In genomic region chr1:65330021-65330420, GRCh38 we compare ENCODE assay signal across 15 cellular contexts. TPM values are rescaled to one million over a fixed set of nuclear protein-coding genes. Genes with fewer than 3 reads are reported as not detected.
DNase-seq lines count a peak whose midpoint lies in the region; ATAC-seq and TF ChIP-seq lines count a peak whose summit lies in the region.
"Had no signal": no experiment of that assay in that cellular context is flagged by ENCODE, and none has a peak within 500 bp of the region (broad histone marks: within the 10 kb centered on the region; RNA-seq: fewer than 3 reads in every experiment).

No MANE protein-coding gene starts in this region.

- ATAC-seq in WTC11 (no peak), GM18511 (IDR thresholded peaks at IDR 0.05; ENCODE audit: unreplicated experiment) (no peak)

- H3K27ac Mint-ChIP-seq in WTC11: no peak overlapping the region
- H3K27ac Mint-ChIP-seq: CD4-positive, alpha-beta memory T cell; HFFc6 had no signal

- POLR2A ChIA-PET in WTC11 (lab: Charles Lee): no interaction called here

- peak; percentile 63 for DNase-seq in cerebellar cortex (ENCODE audit: low spot score)
- no peak for DNase-seq in stimulated activated CD4-positive, alpha-beta T cell treated with anti-CD3 and anti-CD28 coated beads, Interleukin-2, amount 100 ng/mL, for 48 hours
- no peak for DNase-seq in WTC11 (ENCODE audit: low spot score)
- no peak for DNase-seq in dermis blood vessel endothelial cell
- DNase-seq: Calu3; CD4-positive, alpha-beta memory T cell; COR-L47; DMS53; DMS79 treated with DMSO at 0.1 percent for 48 hours; GOT3; HFFc6 had no signal

- no peak for TF ChIP-seq CTCF in WTC11 (IDR thresholded peaks at IDR 0.05)

- no peaks in the 10 kb centered on the region for H3K27me3 ChIP-seq in layer of hippocampus (ENCODE audit: control insufficient read depth, insufficient read depth, low read length)

- H3K27ac ChIP-seq in cingulate gyrus (ENCODE audit: low read depth, low read length) (peak overlapping the region; percentile 11), layer of hippocampus (ENCODE audit: low read depth, low read length) (peak overlapping the region; percentile 21), temporal lobe (ENCODE audit: low read depth, low read length) (peak overlapping the region; percentile 67)

- peaks cover 3% of the 10 kb centered on the region; the same call in 1 of the 2 replicates for H3K9me3 Mint-ChIP-seq in WTC11
- H3K9me3 Mint-ChIP-seq: HFFc6 had no signal

- H3K36me3 Mint-ChIP-seq in WTC11: no peaks in the 10 kb centered on the region

- H3K4me1 Mint-ChIP-seq in WTC11: no peaks in the 10 kb centered on the region
- H3K4me1 Mint-ChIP-seq: CD4-positive, alpha-beta memory T cell had no signal

- CTCF ChIA-PET in WTC11 (lab: Charles Lee): no interaction called here

- H3K27me3 Mint-ChIP-seq in WTC11 (ENCODE audit: low read depth): no peaks in the 10 kb centered on the region

- no peak overlapping the region for H3K4me3 Mint-ChIP-seq in WTC11
- H3K4me3 Mint-ChIP-seq: CD4-positive, alpha-beta memory T cell; HFFc6 had no signal

TF ChIP-seq in WTC11, 78 proteins besides CTCF, POLR2A, EP300 and RAD21:
- no peak for TF ChIP-seq NFYB (CRISPR knock-in tag; conservative IDR thresholded peaks at IDR 0.05; ENCODE audit: low read depth)
- TF ChIP-seq JUN (CRISPR knock-in tag; IDR thresholded peaks at IDR 0.05): no peak
- TF ChIP-seq FOXP4 (CRISPR knock-in tag; IDR thresholded peaks at IDR 0.05): no peak
- no peak for TF ChIP-seq ZNF121 (CRISPR knock-in tag; IDR thresholded peaks at IDR 0.05)
- TF ChIP-seq ZNF263 (CRISPR knock-in tag; IDR thresholded peaks at IDR 0.05; ENCODE audit: low read depth): no peak

RNA-seq across cellular contexts. Expression of gene DNAJC6, which starts 20.7 kb away (rescaled TPM):
- 123 TPM for total RNA-seq in temporal lobe
- total RNA-seq in WTC11 (2021): 6.0 to 9.1 TPM (median 7.6 TPM) in 3 replicates
- 11.7 and 11.9 TPM in 2 replicates for total RNA-seq in dermis blood vessel endothelial cell

Comparison
In these comparisons a context has a peak if more than half of its experiments do, and no peak if none do; other contexts are left out.
1. H3K27ac ChIP-seq: peak in every context shown above with its lines; median percentile 67 in temporal lobe; 21 in layer of hippocampus; 11 in cingulate gyrus.